1 cellular context compared by ENCODE assay signal in genomic region chr6:107642348-107643347, GRCh38.
TF ChIP-seq lines count a peak whose summit lies in the region.

No MANE protein-coding gene starts in this region.

TF ChIP-seq in SK-N-SH treated with all-trans-retinoic acid at 6 μM for 48 hours, 23 proteins besides CTCF, POLR2A, EP300 and RAD21 (continued from another document):
- no peak for TF ChIP-seq TSHZ2 (CRISPR knock-in tag; IDR thresholded peaks at IDR 0.05)
